In genomic region chr7:92582948-92583347, GRCh38 we compare ENCODE assay signal across 24 cellular contexts.
"Had no signal": no experiment of that assay in that cellular context is flagged by ENCODE, and none has a peak within 500 bp of the region (broad histone marks: within the 10 kb centered on the region; RNA-seq: fewer than 3 reads in every experiment).

No MANE protein-coding gene starts in this region.

- ATAC-seq: left cardiac atrium; lower lobe of right lung; natural killer cell; sciatic nerve; stimulated activated naive B cell treated with anti-CD40 and anti-IgM and Interleukin-4, amounts not matched to agents 10 μg/mL and 1 μg/mL and 100 μg/mL, for 72 hours; stimulated activated naive CD8-positive, alpha-beta T cell treated with anti-CD3 and anti-CD28 coated beads, Interleukin-15, amount 100 ng/mL, for 72 hours had no signal

- H3K4me3 ChIP-seq: hepatocyte, left ventricle myocardium inferior, lower lobe of right lung, spleen, testis, tibial nerve had no signal

- H3K27ac ChIP-seq: hepatocyte, left ventricle myocardium inferior, lower lobe of right lung, spleen, testis, tibial nerve had no signal

- DNase-seq: effector CD4-positive, alpha-beta T cell; endodermal cell; foreskin melanocyte; head of caudate nucleus; kidney; left cardiac atrium; left ventricle myocardium inferior; lower lobe of right lung; natural killer cell; posterior cingulate gyrus; spleen; stimulated activated CD4-positive, alpha-beta T cell treated with anti-CD3 and anti-CD28 coated beads, Interleukin-15, amount 100 ng/mL, for 24 hours; stimulated activated CD4-positive, alpha-beta T cell treated with anti-CD3 and anti-CD28 coated beads, Interleukin-1b, Interleukin-23, amount 100 ng/mL, for 48 hours; stimulated activated CD4-positive, alpha-beta T cell treated with anti-CD3 and anti-CD28 coated beads, Interleukin-4, amount 100 ng/mL, for 24 hours; stimulated activated naive B cell treated with anti-CD40 and anti-IgM and Interleukin-4, amounts not matched to agents 10 μg/mL and 1 μg/mL and 100 μg/mL, for 72 hours; stimulated activated naive CD8-positive, alpha-beta T cell treated with anti-CD3 and anti-CD28 coated beads, Interleukin-15, amount 100 ng/mL, for 72 hours; testis had no signal

- H3K4me3 Mint-ChIP-seq: endodermal cell; memory B cell; mesothelial cell of epicardium; natural killer cell; neural crest cell; stimulated activated naive B cell treated with anti-CD40 and anti-IgM and Interleukin-4, amounts not matched to agents 10 μg/mL and 1 μg/mL and 100 μg/mL, for 72 hours; stimulated activated naive CD8-positive, alpha-beta T cell treated with anti-CD3 and anti-CD28 coated beads, Interleukin-15, amount 100 ng/mL, for 72 hours had no signal

- H3K9me3 ChIP-seq: left ventricle myocardium inferior, lower lobe of right lung, spleen, testis, tibial nerve had no signal

- H3K27me3 Mint-ChIP-seq: memory B cell; stimulated activated naive B cell treated with anti-CD40 and anti-IgM and Interleukin-4, amounts not matched to agents 10 μg/mL and 1 μg/mL and 100 μg/mL, for 72 hours; stimulated activated naive CD8-positive, alpha-beta T cell treated with anti-CD3 and anti-CD28 coated beads, Interleukin-15, amount 100 ng/mL, for 72 hours had no signal

- H3K9me3 Mint-ChIP-seq: natural killer cell, neural crest cell had no signal

- H3K4me1 Mint-ChIP-seq: endodermal cell had no signal

- H3K27me3 ChIP-seq: hepatocyte, spleen, testis, tibial nerve had no signal

- H2AFZ ChIP-seq: hepatocyte had no signal

- H3K4me2 ChIP-seq: hepatocyte had no signal

- FAIRE-seq: endothelial cell of umbilical vein had no signal

- H3K27ac Mint-ChIP-seq: endodermal cell; memory B cell; mesothelial cell of epicardium; stimulated activated naive B cell treated with anti-CD40 and anti-IgM and Interleukin-4, amounts not matched to agents 10 μg/mL and 1 μg/mL and 100 μg/mL, for 72 hours had no signal
